Comparison of ENCODE assay signal across 8 cellular contexts in genomic region chr1:161021168-161021958, GRCh38. TPM values are rescaled to one million over a fixed set of nuclear protein-coding genes. Genes with fewer than 3 reads are reported as not detected.
DNase-seq lines count a peak whose midpoint lies in the region; ATAC-seq and TF ChIP-seq lines count a peak whose summit lies in the region.

No MANE protein-coding gene starts in this region.

- peak; percentile 93 for DNase-seq in GM06990 (ENCODE audit: extremely low read depth, insufficient read length)
- no peak for DNase-seq in HFFc6
- DNase-seq in NB4 (ENCODE audit: low read depth) = peak; percentile 87
- peak; percentile 95 for DNase-seq in SKM-1 treated with dmso at 0.1 percent for 144 hours (lab: John Stamatoyannopoulos, UW; ENCODE audit: unreplicated experiment)
- DNase-seq in activated naive CD8-positive, alpha-beta T cell treated with anti-CD3 and anti-CD28 coated beads, Interleukin-2, amount 10 ng/mL, durations not matched to agents 7 days and 5 days = peak; percentile 84
- peak; percentile 83 for DNase-seq in left ventricle myocardium superior
- peak; percentile 90 for DNase-seq in posterior vena cava (ENCODE audit: low spot score)
- peak; percentile 96 to 99 for DNase-seq in vagina (ENCODE audit: extremely low spot score in 2 of 2)

- H3K4me3 ChIP-seq in GM06990 (replicated peaks; ENCODE audit: low read depth, low read length) = peak overlapping the region; percentile 86
- H3K4me3 ChIP-seq in NB4 (ENCODE audit: low read depth, low read length) = peak overlapping the region; percentile 77
- H3K4me3 ChIP-seq in vagina = peak overlapping the region; percentile 44 to 59

- TF ChIP-seq CTCF in GM06990 (IDR thresholded peaks at IDR 0.05; ENCODE audit: insufficient read depth, low read length, poor library complexity, severe bottlenecking) = no peak
- TF ChIP-seq CTCF in HFFc6 (IDR thresholded peaks at IDR 0.05) = no peak
- no peak for TF ChIP-seq CTCF in NB4 (IDR thresholded peaks at IDR 0.05; ENCODE audit: low read depth, low read length)
- no peak for TF ChIP-seq CTCF in vagina (IDR thresholded peaks at IDR 0.05)

- no peak overlapping the region for H3K27ac Mint-ChIP-seq in HFFc6
- peak overlapping the region; percentile 79 for H3K27ac Mint-ChIP-seq in activated naive CD8-positive, alpha-beta T cell treated with anti-CD3 and anti-CD28 coated beads, Interleukin-2, amount 10 ng/mL, durations not matched to agents 7 days and 5 days

- no peaks in the 10 kb centered on the region for H3K9me3 ChIP-seq in vagina

- POLR2A ChIA-PET in activated naive CD8-positive, alpha-beta T cell treated with anti-CD3 and anti-CD28 coated beads, Interleukin-2, amount 10 ng/mL, durations not matched to agents 7 days and 5 days (lab: Charles Lee) = interaction anchor here (0.9 to 2.6 kb wide), 13 partner anchors 11 to 245 kb away, joined by 3 to 32 read pairs (median 4); partner anchors contain the start of genes ARHGAP30, DEDD, KLHDC9 and NIT1

- intact Hi-C loops in left ventricle myocardium superior (cut with micrococcal nuclease) (no loop called here), posterior vena cava (cut with DNase I) (no loop called here), vagina (cut with DNase I) (no loop called here)

- H3K36me3 ChIP-seq in GM06990 (ENCODE audit: control insufficient read depth, insufficient read depth, low read length) = no peaks in the 10 kb centered on the region
- no peaks in the 10 kb centered on the region for H3K36me3 ChIP-seq in vagina

- peaks cover 31% of the 10 kb centered on the region for H3K27me3 Mint-ChIP-seq in HFFc6 (ENCODE audit: insufficient read depth)
- H3K27me3 Mint-ChIP-seq in activated naive CD8-positive, alpha-beta T cell treated with anti-CD3 and anti-CD28 coated beads, Interleukin-2, amount 10 ng/mL, durations not matched to agents 7 days and 5 days = no peaks in the 10 kb centered on the region

- TF ChIP-seq POLR2A in NB4 (IDR thresholded peaks at IDR 0.05; ENCODE audit: extremely low read depth, insufficient read length) = peak; percentile 35
- peak in 1 of 2 donors; percentile 25 for TF ChIP-seq POLR2A in vagina (IDR thresholded peaks at IDR 0.05)

- peak overlapping the region; percentile 89 for H3K27ac ChIP-seq in vagina

- no peaks in the 10 kb centered on the region for H3K36me3 Mint-ChIP-seq in HFFc6 (ENCODE audit: low read depth)
- peaks cover 7% of the 10 kb centered on the region for H3K36me3 Mint-ChIP-seq in activated naive CD8-positive, alpha-beta T cell treated with anti-CD3 and anti-CD28 coated beads, Interleukin-2, amount 10 ng/mL, durations not matched to agents 7 days and 5 days

- H3K4me1 Mint-ChIP-seq in HFFc6 (ENCODE audit: low read depth) = peaks cover 43% of the 10 kb centered on the region
- peaks cover 29% of the 10 kb centered on the region for H3K4me1 Mint-ChIP-seq in activated naive CD8-positive, alpha-beta T cell treated with anti-CD3 and anti-CD28 coated beads, Interleukin-2, amount 10 ng/mL, durations not matched to agents 7 days and 5 days

- peak; percentile 95 for ATAC-seq in activated naive CD8-positive, alpha-beta T cell treated with anti-CD3 and anti-CD28 coated beads, Interleukin-2, amount 10 ng/mL, durations not matched to agents 7 days and 5 days (ENCODE audit: low read depth)
- peak; percentile 94 for ATAC-seq in left ventricle myocardium superior

- peak overlapping the region; percentile 61 for H3K4me3 Mint-ChIP-seq in HFFc6
- peak overlapping the region; percentile 97 for H3K4me3 Mint-ChIP-seq in activated naive CD8-positive, alpha-beta T cell treated with anti-CD3 and anti-CD28 coated beads, Interleukin-2, amount 10 ng/mL, durations not matched to agents 7 days and 5 days

- peaks cover 21% of the 10 kb centered on the region for H3K4me1 ChIP-seq in vagina

- no peaks in the 10 kb centered on the region for H3K9me3 Mint-ChIP-seq in HFFc6
- no peaks in the 10 kb centered on the region for H3K9me3 Mint-ChIP-seq in activated naive CD8-positive, alpha-beta T cell treated with anti-CD3 and anti-CD28 coated beads, Interleukin-2, amount 10 ng/mL, durations not matched to agents 7 days and 5 days

- no peaks in the 10 kb centered on the region for H3K27me3 ChIP-seq in GM06990 (replicated peaks; ENCODE audit: control insufficient read depth, insufficient read depth, low read length)
- H3K27me3 ChIP-seq in vagina = no peaks in the 10 kb centered on the region

RNA-seq across cellular contexts. Expression of gene F11R, which starts 0.4 kb away (rescaled TPM):
- under 1 TPM in 4 of 6 experiments, not detected in 2; 0.05 to 0.38 (median 0.14) TPM for total RNA-seq in HFFc6 (2021; fragmentation: NEBNext Ultra II Directional; extraction: Animal tissue kit (Norgen Biotek cat#: 25700))
- total RNA-seq in activated naive CD8-positive, alpha-beta T cell treated with anti-CD3 and anti-CD28 coated beads, Interleukin-2, amount 10 ng/mL, durations not matched to agents 7 days and 5 days = 10 to 100 TPM; 28.5 to 35.9 TPM
- total RNA-seq in left ventricle myocardium superior = 8.3 TPM
- 10 to 100 TPM; 16.0 to 17.3 TPM for total RNA-seq in posterior vena cava
- total RNA-seq in vagina = 178 TPM

RNA-seq across cellular contexts. Expression of gene TSTD1, which starts 17.4 kb away (rescaled TPM):
- total RNA-seq in HFFc6 (2021; fragmentation: NEBNext Ultra II Directional; extraction: Animal tissue kit (Norgen Biotek cat#: 25700)) = not detected
- 10 to 100 TPM; 81.7 to 84.9 TPM for total RNA-seq in activated naive CD8-positive, alpha-beta T cell treated with anti-CD3 and anti-CD28 coated beads, Interleukin-2, amount 10 ng/mL, durations not matched to agents 7 days and 5 days
- total RNA-seq in left ventricle myocardium superior (15.4 TPM), posterior vena cava (10 to 100 TPM in 1 of 2 donors, 1 to 10 TPM in 1; 4.5 to 12.5 TPM), vagina (44.7 TPM)

RNA-seq across cellular contexts. Expression of gene USF1, which starts 24.4 kb away (rescaled TPM):
- total RNA-seq in HFFc6 (2021; fragmentation: NEBNext Ultra II Directional; extraction: Animal tissue kit (Norgen Biotek cat#: 25700)) = 10 to 100 TPM; 31.2 to 38.0 (median 33.4) TPM
- 10 to 100 TPM; 93.0 to 96.3 TPM for total RNA-seq in activated naive CD8-positive, alpha-beta T cell treated with anti-CD3 and anti-CD28 coated beads, Interleukin-2, amount 10 ng/mL, durations not matched to agents 7 days and 5 days
- total RNA-seq in left ventricle myocardium superior (30.3 TPM), posterior vena cava (10 to 100 TPM; 33.5 to 40.0 TPM), vagina (39.0 TPM)

RNA-seq across cellular contexts. Expression of gene ARHGAP30, which starts 48.3 kb away (rescaled TPM):
- not detected for total RNA-seq in HFFc6 (2021; fragmentation: NEBNext Ultra II Directional; extraction: Animal tissue kit (Norgen Biotek cat#: 25700))
- 100 to 1,000 TPM; 260 to 273 TPM for total RNA-seq in activated naive CD8-positive, alpha-beta T cell treated with anti-CD3 and anti-CD28 coated beads, Interleukin-2, amount 10 ng/mL, durations not matched to agents 7 days and 5 days
- 3.7 TPM for total RNA-seq in left ventricle myocardium superior
- 10 to 100 TPM; 10.5 to 15.2 TPM for total RNA-seq in posterior vena cava
- 14.5 TPM for total RNA-seq in vagina

Comparison
In these comparisons a context has a peak if more than half of its experiments do, and no peak if none do; other contexts are left out.
1. RNA of gene TSTD1, which starts 17.4 kb away (total RNA-seq): 81.7 to 84.9 TPM in activated naive CD8-positive, alpha-beta T cell treated with anti-CD3 and anti-CD28 coated beads, Interleukin-2, amount 10 ng/mL, durations not matched to agents 7 days and 5 days, 44.7 TPM in vagina (single experiment), 15.4 TPM in left ventricle myocardium superior (single experiment) and 4.5 to 12.5 TPM in posterior vena cava; not detected in HFFc6; every median in the first group is over 4 times any median in the second.
2. Peak in every context shown above with its lines, with median percentiles within 50 percentile points of each other: H3K4me3 ChIP-seq.